ENCODE assay signal across 1 cellular context in genomic region chr15:68205949-68206539, GRCh38.
TF ChIP-seq lines count a peak whose summit lies in the region.

No MANE protein-coding gene starts in this region.

TF ChIP-seq in HepG2, 621 proteins besides CTCF, POLR2A, EP300 and RAD21:
- TF ChIP-seq POLR2G (IDR thresholded peaks at IDR 0.05; ENCODE audit: low read depth, low read length) (0 out of 2 replicates have a peak, but pooled peaks have one; percentile 5), MATR3 (CRISPR knock-in tag; IDR thresholded peaks at IDR 0.05) (no peak), RNF2 (conservative IDR thresholded peaks at IDR 0.05; ENCODE audit: low read depth) (no peak), CEBPZ (IDR thresholded peaks at IDR 0.05; ENCODE audit: low read length) (no peak)
- TF ChIP-seq, protein P1, sequence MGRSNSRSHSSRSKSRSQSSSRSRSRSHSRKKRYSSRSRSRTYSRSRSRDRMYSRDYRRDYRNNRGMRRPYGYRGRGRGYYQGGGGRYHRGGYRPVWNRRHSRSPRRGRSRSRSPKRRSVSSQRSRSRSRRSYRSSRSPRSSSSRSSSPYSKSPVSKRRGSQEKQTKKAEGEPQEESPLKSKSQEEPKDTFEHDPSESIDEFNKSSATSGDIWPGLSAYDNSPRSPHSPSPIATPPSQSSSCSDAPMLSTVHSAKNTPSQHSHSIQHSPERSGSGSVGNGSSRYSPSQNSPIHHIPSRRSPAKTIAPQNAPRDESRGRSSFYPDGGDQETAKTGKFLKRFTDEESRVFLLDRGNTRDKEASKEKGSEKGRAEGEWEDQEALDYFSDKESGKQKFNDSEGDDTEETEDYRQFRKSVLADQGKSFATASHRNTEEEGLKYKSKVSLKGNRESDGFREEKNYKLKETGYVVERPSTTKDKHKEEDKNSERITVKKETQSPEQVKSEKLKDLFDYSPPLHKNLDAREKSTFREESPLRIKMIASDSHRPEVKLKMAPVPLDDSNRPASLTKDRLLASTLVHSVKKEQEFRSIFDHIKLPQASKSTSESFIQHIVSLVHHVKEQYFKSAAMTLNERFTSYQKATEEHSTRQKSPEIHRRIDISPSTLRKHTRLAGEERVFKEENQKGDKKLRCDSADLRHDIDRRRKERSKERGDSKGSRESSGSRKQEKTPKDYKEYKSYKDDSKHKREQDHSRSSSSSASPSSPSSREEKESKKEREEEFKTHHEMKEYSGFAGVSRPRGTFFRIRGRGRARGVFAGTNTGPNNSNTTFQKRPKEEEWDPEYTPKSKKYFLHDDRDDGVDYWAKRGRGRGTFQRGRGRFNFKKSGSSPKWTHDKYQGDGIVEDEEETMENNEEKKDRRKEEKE (IDR thresholded peaks at IDR 0.05): no peak
